In the genomic region with DNA sequence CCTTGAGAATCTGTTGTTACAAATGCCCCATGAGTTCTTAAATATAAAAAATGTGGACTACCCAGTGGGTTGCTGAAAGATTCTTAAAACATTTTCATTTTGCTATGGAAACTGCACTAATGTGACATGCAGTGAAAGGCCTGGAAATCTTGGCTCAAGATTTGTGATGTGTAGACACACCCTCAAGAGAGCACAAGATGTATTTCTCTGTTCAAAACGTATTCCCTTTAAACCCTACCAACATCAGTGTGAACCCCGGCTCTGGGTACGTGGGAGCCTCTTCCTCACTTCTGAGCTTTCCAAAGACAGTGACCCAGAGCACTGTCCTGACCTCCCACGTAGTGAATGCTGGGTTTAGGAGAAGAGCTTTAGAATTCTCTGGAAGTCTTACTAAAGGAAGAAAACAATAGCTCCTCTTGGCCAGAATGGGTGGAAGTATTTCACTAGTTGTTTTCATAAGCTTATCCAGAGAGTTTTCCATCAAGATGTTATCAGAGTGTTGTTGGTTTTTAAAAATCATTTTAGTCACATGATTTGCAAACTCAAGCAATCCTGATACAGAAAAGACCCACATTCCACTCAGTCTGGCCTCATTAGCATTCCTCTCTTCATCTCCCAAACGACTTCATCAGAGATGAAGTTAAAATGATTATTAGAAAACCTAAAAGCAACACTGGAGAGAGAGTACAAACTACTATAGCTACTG, we compare ENCODE assay signal across 1 cellular context.
TF ChIP-seq lines count a peak whose summit lies in the region.

No MANE protein-coding gene starts in this region.

TF ChIP-seq in SK-N-SH, 30 proteins besides CTCF, POLR2A, EP300 and RAD21:
- TF ChIP-seq POLR2AphosphoS5 (IDR thresholded peaks at IDR 0.05; ENCODE audit: low read depth, low read length) (no peak), TCF12 (IDR thresholded peaks at IDR 0.05) (peak; percentile 23; the same call in 1 of the 2 replicates), FOXJ3 (CRISPR knock-in tag; IDR thresholded peaks at IDR 0.05) (no peak), NRF1 (IDR thresholded peaks at IDR 0.05; ENCODE audit: low read depth, low read length) (no peak), FOXM1 (IDR thresholded peaks at IDR 0.05; ENCODE audit: low read depth) (0 out of 2 replicates have a peak, but pooled peaks have one; percentile 32), TEAD4 (IDR thresholded peaks at IDR 0.05; ENCODE audit: borderline replicate concordance, insufficient read depth) (no peak), JUND (IDR thresholded peaks at IDR 0.05) (no peak), USF1 (IDR thresholded peaks at IDR 0.05; ENCODE audit: borderline replicate concordance, low read depth) (0 out of 2 replicates have a peak, but pooled peaks have one; percentile 28), NFIC (IDR thresholded peaks at IDR 0.05; ENCODE audit: borderline replicate concordance) (no peak), YY1 (IDR thresholded peaks at IDR 0.05; ENCODE audit: low read depth) (no peak), RCOR1 (IDR thresholded peaks at IDR 0.05; ENCODE audit: low read length) (no peak)
- TF ChIP-seq, protein P1, sequence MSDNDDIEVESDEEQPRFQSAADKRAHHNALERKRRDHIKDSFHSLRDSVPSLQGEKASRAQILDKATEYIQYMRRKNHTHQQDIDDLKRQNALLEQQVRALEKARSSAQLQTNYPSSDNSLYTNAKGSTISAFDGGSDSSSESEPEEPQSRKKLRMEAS (IDR thresholded peaks at IDR 0.05; ENCODE audit: low read depth), result no peak
- TF ChIP-seq, protein P2, sequence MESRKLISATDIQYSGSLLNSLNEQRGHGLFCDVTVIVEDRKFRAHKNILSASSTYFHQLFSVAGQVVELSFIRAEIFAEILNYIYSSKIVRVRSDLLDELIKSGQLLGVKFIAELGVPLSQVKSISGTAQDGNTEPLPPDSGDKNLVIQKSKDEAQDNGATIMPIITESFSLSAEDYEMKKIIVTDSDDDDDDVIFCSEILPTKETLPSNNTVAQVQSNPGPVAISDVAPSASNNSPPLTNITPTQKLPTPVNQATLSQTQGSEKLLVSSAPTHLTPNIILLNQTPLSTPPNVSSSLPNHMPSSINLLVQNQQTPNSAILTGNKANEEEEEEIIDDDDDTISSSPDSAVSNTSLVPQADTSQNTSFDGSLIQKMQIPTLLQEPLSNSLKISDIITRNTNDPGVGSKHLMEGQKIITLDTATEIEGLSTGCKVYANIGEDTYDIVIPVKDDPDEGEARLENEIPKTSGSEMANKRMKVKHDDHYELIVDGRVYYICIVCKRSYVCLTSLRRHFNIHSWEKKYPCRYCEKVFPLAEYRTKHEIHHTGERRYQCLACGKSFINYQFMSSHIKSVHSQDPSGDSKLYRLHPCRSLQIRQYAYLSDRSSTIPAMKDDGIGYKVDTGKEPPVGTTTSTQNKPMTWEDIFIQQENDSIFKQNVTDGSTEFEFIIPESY (IDR thresholded peaks at IDR 0.05; ENCODE audit: borderline replicate concordance, low read depth), result no peak
- TF ChIP-seq, protein P3, sequence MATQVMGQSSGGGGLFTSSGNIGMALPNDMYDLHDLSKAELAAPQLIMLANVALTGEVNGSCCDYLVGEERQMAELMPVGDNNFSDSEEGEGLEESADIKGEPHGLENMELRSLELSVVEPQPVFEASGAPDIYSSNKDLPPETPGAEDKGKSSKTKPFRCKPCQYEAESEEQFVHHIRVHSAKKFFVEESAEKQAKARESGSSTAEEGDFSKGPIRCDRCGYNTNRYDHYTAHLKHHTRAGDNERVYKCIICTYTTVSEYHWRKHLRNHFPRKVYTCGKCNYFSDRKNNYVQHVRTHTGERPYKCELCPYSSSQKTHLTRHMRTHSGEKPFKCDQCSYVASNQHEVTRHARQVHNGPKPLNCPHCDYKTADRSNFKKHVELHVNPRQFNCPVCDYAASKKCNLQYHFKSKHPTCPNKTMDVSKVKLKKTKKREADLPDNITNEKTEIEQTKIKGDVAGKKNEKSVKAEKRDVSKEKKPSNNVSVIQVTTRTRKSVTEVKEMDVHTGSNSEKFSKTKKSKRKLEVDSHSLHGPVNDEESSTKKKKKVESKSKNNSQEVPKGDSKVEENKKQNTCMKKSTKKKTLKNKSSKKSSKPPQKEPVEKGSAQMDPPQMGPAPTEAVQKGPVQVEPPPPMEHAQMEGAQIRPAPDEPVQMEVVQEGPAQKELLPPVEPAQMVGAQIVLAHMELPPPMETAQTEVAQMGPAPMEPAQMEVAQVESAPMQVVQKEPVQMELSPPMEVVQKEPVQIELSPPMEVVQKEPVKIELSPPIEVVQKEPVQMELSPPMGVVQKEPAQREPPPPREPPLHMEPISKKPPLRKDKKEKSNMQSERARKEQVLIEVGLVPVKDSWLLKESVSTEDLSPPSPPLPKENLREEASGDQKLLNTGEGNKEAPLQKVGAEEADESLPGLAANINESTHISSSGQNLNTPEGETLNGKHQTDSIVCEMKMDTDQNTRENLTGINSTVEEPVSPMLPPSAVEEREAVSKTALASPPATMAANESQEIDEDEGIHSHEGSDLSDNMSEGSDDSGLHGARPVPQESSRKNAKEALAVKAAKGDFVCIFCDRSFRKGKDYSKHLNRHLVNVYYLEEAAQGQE (IDR thresholded peaks at IDR 0.05; ENCODE audit: low read depth, low read length), result no peak
